18 cellular contexts compared by ENCODE assay signal in genomic region chr4:102629686-102630085, GRCh38.
DNase-seq lines count a peak whose midpoint lies in the region; ATAC-seq and TF ChIP-seq lines count a peak whose summit lies in the region.
"Had no signal": no experiment of that assay in that cellular context is flagged by ENCODE, and none has a peak within 500 bp of the region (broad histone marks: within the 10 kb centered on the region; RNA-seq: fewer than 3 reads in every experiment).

No MANE protein-coding gene starts in this region.

- DNase-seq in natural killer cell, result no peak
- no peak for DNase-seq in natural killer cell treated with Interleukin-12 subunit alpha and Interleukin-12 subunit beta and Interleukin-15 and Interleukin-18, amount 100 ng/mL, for 72 hours (ENCODE audit: low spot score)
- DNase-seq in T-helper 17 cell, result no peak
- DNase-seq in effector memory CD8-positive, alpha-beta T cell, result no peak
- no peak for DNase-seq in stimulated activated naive B cell treated with anti-CD40 and anti-IgM and Interleukin-4, amounts not matched to agents 10 μg/mL and 1 μg/mL and 100 μg/mL, for 72 hours
- DNase-seq in SW480 (ENCODE audit: low spot score), result no peak
- DNase-seq: activated naive CD4-positive, alpha-beta T cell treated with anti-CD3 and anti-CD28 coated beads, Interleukin-2, amount 50 U/mL, for 16 hours; dorsolateral prefrontal cortex; mammary epithelial cell; NCI-H1092 treated with DMSO at 0.1 percent for 48 hours; NCI-H187 treated with DMSO at 0.1 percent for 48 hours; NCI-H524 treated with DMSO at 0.1 percent for 48 hours; NK-92 treated with Interleukin-12 subunit alpha and Interleukin-12 subunit beta, amount 100 ng/mL, for 24 hours; stimulated activated naive CD4-positive, alpha-beta T cell; transverse colon had no signal

- H3K36me3 Mint-ChIP-seq in natural killer cell (peaks cover 7% of the 10 kb centered on the region), T-helper 17 cell (ENCODE audit: low read depth) (no peaks in the 10 kb centered on the region)
- H3K36me3 Mint-ChIP-seq in natural killer cell treated with Interleukin-12 subunit alpha and Interleukin-12 subunit beta and Interleukin-15 and Interleukin-18, amount 100 ng/mL, for 72 hours, result no peaks in the 10 kb centered on the region
- H3K36me3 Mint-ChIP-seq in effector memory CD8-positive, alpha-beta T cell (ENCODE audit: insufficient read depth), result peaks cover 2% of the 10 kb centered on the region
- H3K36me3 Mint-ChIP-seq in stimulated activated naive B cell treated with anti-CD40 and anti-IgM and Interleukin-4, amounts not matched to agents 10 μg/mL and 1 μg/mL and 100 μg/mL, for 72 hours, result peaks cover 14 to 23% of the 10 kb centered on the region in 2 donors
- H3K36me3 Mint-ChIP-seq: IgD-negative memory B cell had no signal

- ATAC-seq in natural killer cell (no peak), T-helper 17 cell (no peak), GM21360 (IDR thresholded peaks at IDR 0.05; ENCODE audit: unreplicated experiment) (no peak)
- no peak for ATAC-seq in natural killer cell treated with Interleukin-12 subunit alpha and Interleukin-12 subunit beta and Interleukin-15 and Interleukin-18, amount 100 ng/mL, for 72 hours
- ATAC-seq in effector memory CD8-positive, alpha-beta T cell (replicated peaks), result no peak
- no peak for ATAC-seq in stimulated activated naive B cell treated with anti-CD40 and anti-IgM and Interleukin-4, amounts not matched to agents 10 μg/mL and 1 μg/mL and 100 μg/mL, for 72 hours (replicated peaks)
- ATAC-seq: Panc1 had no signal

- no peaks in the 10 kb centered on the region for H3K9me3 ChIP-seq in T-helper 17 cell (ENCODE audit: control insufficient read depth, low read length, poor library complexity, severe bottlenecking)
- H3K9me3 ChIP-seq: transverse colon had no signal

- H3K9me3 Mint-ChIP-seq in natural killer cell, result no peaks in the 10 kb centered on the region
- H3K9me3 Mint-ChIP-seq in natural killer cell treated with Interleukin-12 subunit alpha and Interleukin-12 subunit beta and Interleukin-15 and Interleukin-18, amount 100 ng/mL, for 72 hours, result no peaks in the 10 kb centered on the region
- H3K9me3 Mint-ChIP-seq in effector memory CD8-positive, alpha-beta T cell, result no peaks in the 10 kb centered on the region
- no peaks in the 10 kb centered on the region for H3K9me3 Mint-ChIP-seq in stimulated activated naive B cell treated with anti-CD40 and anti-IgM and Interleukin-4, amounts not matched to agents 10 μg/mL and 1 μg/mL and 100 μg/mL, for 72 hours
- H3K9me3 Mint-ChIP-seq: IgD-negative memory B cell had no signal

- peak overlapping the region; percentile 80 to 82 for H3K27ac Mint-ChIP-seq in natural killer cell
- H3K27ac Mint-ChIP-seq in natural killer cell treated with Interleukin-12 subunit alpha and Interleukin-12 subunit beta and Interleukin-15 and Interleukin-18, amount 100 ng/mL, for 72 hours, result no peak overlapping the region
- peak overlapping the region; percentile 94 for H3K27ac Mint-ChIP-seq in T-helper 17 cell
- peak overlapping the region; percentile 90 to 92 for H3K27ac Mint-ChIP-seq in effector memory CD8-positive, alpha-beta T cell
- H3K27ac Mint-ChIP-seq in stimulated activated naive B cell treated with anti-CD40 and anti-IgM and Interleukin-4, amounts not matched to agents 10 μg/mL and 1 μg/mL and 100 μg/mL, for 72 hours, result peak overlapping the region; percentile 86

- no peak overlapping the region for H3K4me3 Mint-ChIP-seq in natural killer cell
- no peak overlapping the region for H3K4me3 Mint-ChIP-seq in natural killer cell treated with Interleukin-12 subunit alpha and Interleukin-12 subunit beta and Interleukin-15 and Interleukin-18, amount 100 ng/mL, for 72 hours
- no peak overlapping the region for H3K4me3 Mint-ChIP-seq in T-helper 17 cell
- peak overlapping the region in 1 of 2 donors; percentile 11 for H3K4me3 Mint-ChIP-seq in effector memory CD8-positive, alpha-beta T cell
- no peak overlapping the region for H3K4me3 Mint-ChIP-seq in stimulated activated naive B cell treated with anti-CD40 and anti-IgM and Interleukin-4, amounts not matched to agents 10 μg/mL and 1 μg/mL and 100 μg/mL, for 72 hours
- H3K4me3 Mint-ChIP-seq: IgD-negative memory B cell had no signal

- peaks cover 23 to 34% of the 10 kb centered on the region in 2 donors for H3K4me1 Mint-ChIP-seq in natural killer cell
- H3K4me1 Mint-ChIP-seq in natural killer cell treated with Interleukin-12 subunit alpha and Interleukin-12 subunit beta and Interleukin-15 and Interleukin-18, amount 100 ng/mL, for 72 hours (ENCODE audit: low read depth in 2 of 2), result peaks cover 30 to 42% of the 10 kb centered on the region in 2 donors
- H3K4me1 Mint-ChIP-seq in T-helper 17 cell, result peaks cover 42% of the 10 kb centered on the region
- H3K4me1 Mint-ChIP-seq in effector memory CD8-positive, alpha-beta T cell (ENCODE audit: low read depth in 2 of 2), result peaks cover 26 to 36% of the 10 kb centered on the region in 2 donors
- H3K4me1 Mint-ChIP-seq in stimulated activated naive B cell treated with anti-CD40 and anti-IgM and Interleukin-4, amounts not matched to agents 10 μg/mL and 1 μg/mL and 100 μg/mL, for 72 hours, result peaks cover 23 to 33% of the 10 kb centered on the region in 2 donors

- TF ChIP-seq CTCF in natural killer cell (IDR thresholded peaks at IDR 0.05), result no peak

- intact Hi-C loops in natural killer cell (cut with micrococcal nuclease), result loop anchor here (10.0 kb wide), 1 partner anchor 465 kb away; the partner anchor contains the start of gene BDH2

- no peaks in the 10 kb centered on the region for H3K27me3 Mint-ChIP-seq in natural killer cell (ENCODE audit: low read depth in 2 of 2)
- no peaks in the 10 kb centered on the region for H3K27me3 Mint-ChIP-seq in natural killer cell treated with Interleukin-12 subunit alpha and Interleukin-12 subunit beta and Interleukin-15 and Interleukin-18, amount 100 ng/mL, for 72 hours
- no peaks in the 10 kb centered on the region for H3K27me3 Mint-ChIP-seq in T-helper 17 cell
- no peaks in the 10 kb centered on the region for H3K27me3 Mint-ChIP-seq in effector memory CD8-positive, alpha-beta T cell
- no peaks in the 10 kb centered on the region for H3K27me3 Mint-ChIP-seq in stimulated activated naive B cell treated with anti-CD40 and anti-IgM and Interleukin-4, amounts not matched to agents 10 μg/mL and 1 μg/mL and 100 μg/mL, for 72 hours
- H3K27me3 Mint-ChIP-seq: IgD-negative memory B cell had no signal

Comparison
In these comparisons a context has a peak if more than half of its experiments do, and no peak if none do; other contexts are left out.
1. H3K27ac Mint-ChIP-seq: peak in natural killer cell (2 of 2), T-helper 17 cell (single experiment), effector memory CD8-positive, alpha-beta T cell (2 of 2) and stimulated activated naive B cell treated with anti-CD40 and anti-IgM and Interleukin-4, amounts not matched to agents 10 μg/mL and 1 μg/mL and 100 μg/mL, for 72 hours (single experiment); none in natural killer cell treated with Interleukin-12 subunit alpha and Interleukin-12 subunit beta and Interleukin-15 and Interleukin-18, amount 100 ng/mL, for 72 hours (0 of 2).